ENCODE assay signal across 26 cellular contexts in the genomic region with DNA sequence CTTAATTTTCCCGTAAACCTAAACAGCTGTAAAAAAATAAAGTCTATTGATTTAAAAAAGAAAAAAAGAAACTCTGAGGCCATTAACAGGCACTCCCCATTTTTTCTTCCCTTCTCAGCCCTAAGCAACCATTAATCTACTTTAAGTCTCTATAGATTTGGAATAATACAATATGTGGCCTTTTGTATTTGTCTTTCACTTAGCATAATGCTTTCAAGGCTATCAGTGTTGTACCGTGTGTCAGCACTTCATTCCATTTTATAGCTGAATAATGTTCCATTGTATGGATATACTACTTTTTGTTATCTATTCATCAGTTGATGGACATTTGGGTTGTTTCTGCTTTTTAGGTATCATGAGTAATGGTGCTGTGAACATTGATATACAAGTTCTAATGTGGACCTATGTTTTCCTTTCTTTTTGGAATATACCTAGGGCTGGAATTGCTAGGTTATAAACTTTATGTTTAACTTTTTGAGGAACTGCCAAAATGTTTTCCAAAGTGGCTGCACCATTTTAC.
"Had no signal": no experiment of that assay in that cellular context is flagged by ENCODE, and none has a peak within 500 bp of the region (broad histone marks: within the 10 kb centered on the region; RNA-seq: fewer than 3 reads in every experiment).

No MANE protein-coding gene starts in this region.

- H3K27ac Mint-ChIP-seq: activated B cell treated with CpG ODN at 0.5 μM for 24 hours; activated CD8-positive, alpha-beta T cell treated with anti-CD3 and anti-CD28 coated beads for 36 hours; activated naive CD4-positive, alpha-beta T cell treated with anti-CD3 and anti-CD28 coated beads, Interleukin-2, amount 50 U/mL, for 72 hours; endodermal cell; T-helper 2 cell treated with Interferon-gamma antibody and Interleukin-4, amounts not matched to agents 5 μg/mL and 100 μg/mL, for 36 hours had no signal

- ATAC-seq: activated CD4-positive, CD25-positive, alpha-beta regulatory T cell treated with anti-CD3 and anti-CD28 coated beads, Interleukin-2, amount 50 U/mL, for 24 hours; activated CD8-positive, alpha-beta T cell treated with anti-CD3 and anti-CD28 coated beads for 36 hours; activated naive CD4-positive, alpha-beta T cell treated with anti-CD3 and anti-CD28 coated beads, Interleukin-2, amount 50 U/mL, for 72 hours; activated T-cell treated with anti-CD3 and anti-CD28 coated beads, Interleukin-2, amount 50 U/mL, for 4 hours; esophagus mucosa; T-helper 17 cell had no signal

- DNase-seq: activated B cell treated with CpG ODN at 0.5 μM for 24 hours; activated CD4-positive, alpha-beta T cell treated with anti-CD3 and anti-CD28 coated beads for 48 hours; activated CD4-positive, alpha-beta T cell treated with anti-CD3 and anti-CD28 coated beads, Interleukin-2, amount 50 U/mL, for 1 hour; activated CD4-positive, alpha-beta T cell treated with anti-CD3 and anti-CD28 coated beads, Interleukin-2, amount 50 U/mL, for 48 hours; activated CD8-positive, alpha-beta memory T cell treated with anti-CD3 and anti-CD28 coated beads for 24 hours; activated effector memory CD4-positive, alpha-beta T cell treated with Interleukin-2 at 50 U/mL for 16 hours; activated gamma-delta T cell treated with Interleukin-2 at 50 U/mL for 16 hours; activated naive CD4-positive, alpha-beta T cell treated with Interleukin-2 at 50 U/mL for 16 hours; activated naive CD8-positive, alpha-beta T cell treated with anti-CD3 and anti-CD28 coated beads, Interleukin-2, amount 10 ng/mL, durations not matched to agents 7 days and 5 days; activated T-cell treated with anti-CD3 and anti-CD28 coated beads, Interleukin-2, amount 50 U/mL, for 4 hours; cortex of kidney; effector CD8-positive, alpha-beta T cell; endodermal cell; head of caudate nucleus; hippocampal formation; T-helper 17 cell; T1000; WERI-Rb-1 had no signal

- H3K36me3 ChIP-seq: brain microvascular endothelial cell, WERI-Rb-1 had no signal

- H3K27ac ChIP-seq: ascending aorta, brain microvascular endothelial cell, WERI-Rb-1 had no signal

- H3K27me3 Mint-ChIP-seq: activated B cell treated with CpG ODN at 0.5 μM for 24 hours; activated CD8-positive, alpha-beta T cell treated with anti-CD3 and anti-CD28 coated beads for 36 hours; activated naive CD8-positive, alpha-beta T cell treated with anti-CD3 and anti-CD28 coated beads, Interleukin-2, amount 10 ng/mL, durations not matched to agents 7 days and 5 days; activated T-helper 17 cell treated with anti-CD3 and anti-CD28 coated beads, Interleukin-2, amount 50 U/mL, for 72 hours; T-helper 17 cell had no signal

- H3K9me3 ChIP-seq: ascending aorta had no signal

- H3K9me3 Mint-ChIP-seq: activated T-helper 17 cell treated with anti-CD3 and anti-CD28 coated beads, Interleukin-2, amount 50 U/mL, for 72 hours had no signal

- H3K4me3 Mint-ChIP-seq: activated B cell treated with CpG ODN at 0.5 μM for 24 hours; activated CD8-positive, alpha-beta T cell treated with anti-CD3 and anti-CD28 coated beads for 36 hours; activated naive CD8-positive, alpha-beta T cell treated with anti-CD3 and anti-CD28 coated beads, Interleukin-2, amount 10 ng/mL, durations not matched to agents 7 days and 5 days; activated T-cell treated with anti-CD3 and anti-CD28 coated beads, Interleukin-2, amount 50 U/mL, for 4 hours; endodermal cell; T-helper 2 cell treated with Interferon-gamma antibody and Interleukin-4, amounts not matched to agents 5 μg/mL and 100 μg/mL, for 36 hours had no signal

- H3K4me3 ChIP-seq: ascending aorta had no signal
